In the genomic region with DNA sequence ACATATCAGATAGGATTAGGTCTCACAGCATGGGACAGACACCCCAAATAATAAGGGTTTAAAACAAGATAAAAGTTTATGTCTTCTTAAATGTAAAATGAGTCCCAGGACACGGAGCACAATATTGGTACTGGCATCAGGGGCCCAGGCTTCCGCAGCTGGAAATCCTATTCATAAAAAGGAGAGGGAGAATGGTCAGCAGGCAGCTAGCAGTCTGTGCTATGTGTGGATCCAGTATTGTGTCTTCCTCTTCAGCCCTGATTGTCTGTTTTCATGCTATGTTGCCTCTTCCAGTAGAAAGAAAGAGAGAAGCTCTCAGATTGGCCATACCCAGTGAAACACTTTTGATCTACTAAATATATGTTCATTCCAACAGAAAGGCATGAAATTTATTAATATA, we compare ENCODE assay signal across 26 cellular contexts.
"Had no signal": no experiment of that assay in that cellular context is flagged by ENCODE, and none has a peak within 500 bp of the region (broad histone marks: within the 10 kb centered on the region; RNA-seq: fewer than 3 reads in every experiment).

No MANE protein-coding gene starts in this region.

- H3K27ac ChIP-seq: adrenal gland, ascending aorta, breast epithelium, cardiac muscle cell, coronary artery, esophagus muscularis mucosa, foreskin keratinocyte, gastroesophageal sphincter, WERI-Rb-1 had no signal

- DNase-seq: activated B cell treated with CpG ODN at 0.5 μM for 24 hours; activated CD4-positive, alpha-beta T cell treated with anti-CD3 and anti-CD28 coated beads for 48 hours; activated CD4-positive, alpha-beta T cell treated with anti-CD3 and anti-CD28 coated beads, Interleukin-2, amount 50 U/mL, for 1 hour; activated CD4-positive, alpha-beta T cell treated with anti-CD3 and anti-CD28 coated beads, Interleukin-2, amount 50 U/mL, for 48 hours; activated CD8-positive, alpha-beta memory T cell treated with anti-CD3 and anti-CD28 coated beads for 24 hours; activated CD8-positive, alpha-beta T cell treated with anti-CD3 and anti-CD28 coated beads for 36 hours; activated effector memory CD4-positive, alpha-beta T cell treated with anti-CD3 and anti-CD28 coated beads, Interleukin-2, amount 50 U/mL, for 16 hours; activated naive CD4-positive, alpha-beta T cell treated with anti-CD3 and anti-CD28 coated beads for 36 hours; activated naive CD8-positive, alpha-beta T cell treated with anti-CD3 and anti-CD28 coated beads for 36 hours; activated naive CD8-positive, alpha-beta T cell treated with anti-CD3 and anti-CD28 coated beads, Interleukin-2, amount 50 U/mL, for 24 hours; activated T-cell treated with anti-CD3 and anti-CD28 coated beads, Interleukin-2, amount 50 U/mL, for 4 hours; adrenal gland; effector CD4-positive, alpha-beta T cell; effector memory CD8-positive, alpha-beta T cell; foreskin keratinocyte; T-helper 1 cell; T-helper 17 cell; T1000; WERI-Rb-1 had no signal

- H3K4me1 ChIP-seq: adrenal gland, ascending aorta, breast epithelium had no signal

- H3K9me3 ChIP-seq: adrenal gland, ascending aorta, breast epithelium, esophagus muscularis mucosa, gastroesophageal sphincter had no signal

- H3K36me3 ChIP-seq: adrenal gland, ascending aorta, breast epithelium, cardiac muscle cell, esophagus muscularis mucosa, gastroesophageal sphincter, WERI-Rb-1 had no signal

- ATAC-seq: activated CD4-positive, CD25-positive, alpha-beta regulatory T cell treated with anti-CD3 and anti-CD28 coated beads, Interleukin-2, amount 50 U/mL, for 24 hours; activated CD8-positive, alpha-beta T cell treated with anti-CD3 and anti-CD28 coated beads for 36 hours; activated naive CD8-positive, alpha-beta T cell treated with anti-CD3 and anti-CD28 coated beads, Interleukin-2, amount 50 U/mL, for 24 hours; activated T-cell treated with anti-CD3 and anti-CD28 coated beads, Interleukin-2, amount 50 U/mL, for 4 hours; effector memory CD8-positive, alpha-beta T cell; foreskin keratinocyte; gastroesophageal sphincter; T-helper 17 cell had no signal

- H3K27me3 ChIP-seq: adrenal gland, ascending aorta, breast epithelium, cardiac muscle cell, esophagus muscularis mucosa, gastroesophageal sphincter had no signal

- H3K4me3 ChIP-seq: adrenal gland, ascending aorta, breast epithelium, cardiac muscle cell, coronary artery, esophagus muscularis mucosa, gastroesophageal sphincter had no signal
